Comparison of ENCODE assay signal across 19 cellular contexts in the genomic region with DNA sequence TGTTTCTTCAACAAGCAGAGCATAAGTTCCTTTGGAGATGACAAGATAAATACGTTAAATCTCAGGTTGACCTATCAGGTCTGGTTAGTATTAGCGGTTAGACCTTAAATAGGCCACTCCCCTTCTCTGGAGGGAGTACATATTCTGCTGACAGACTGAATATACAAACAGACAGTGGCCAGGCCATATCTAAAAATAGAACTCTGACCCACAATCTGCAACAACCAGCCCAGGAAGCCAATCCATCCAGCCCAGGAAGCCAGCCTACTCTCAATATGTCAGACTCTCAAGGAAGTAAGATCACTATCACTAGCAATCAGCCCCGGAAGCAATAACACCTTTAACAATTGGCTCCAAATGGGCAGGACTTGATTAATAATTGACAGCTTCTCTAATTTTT. TPM values are rescaled to one million over a fixed set of nuclear protein-coding genes. Genes with fewer than 3 reads are reported as not detected.
DNase-seq lines count a peak whose midpoint lies in the region; ATAC-seq, FAIRE-seq and TF ChIP-seq lines count a peak whose summit lies in the region.
"Had no signal": no experiment of that assay in that cellular context is flagged by ENCODE, and none has a peak within 500 bp of the region (broad histone marks: within the 10 kb centered on the region; RNA-seq: fewer than 3 reads in every experiment).

No MANE protein-coding gene starts in this region.

- FAIRE-seq in HepG2 (lab: Jason Lieb, UNC), result no peak

- TF ChIP-seq EP300 in HepG2 (IDR thresholded peaks at IDR 0.05; ENCODE audit: low read depth in 2 of 2, low read length in 2 of 2) (no peak), HepG2 (CRISPR knock-in tag; IDR thresholded peaks at IDR 0.05; ENCODE audit: borderline replicate concordance) (no peak)

- no peak overlapping the region for H3K9ac ChIP-seq in HepG2 (ENCODE audit: insufficient read depth, low read depth, low read length)

- 33% methylated on average over 3 of the region's 3 CpGs for WGBS in HepG2 (ENCODE audit: low lambda C conversion rate)
- 84% methylated on average over 2 of the region's 3 CpGs for WGBS in right lobe of liver (ENCODE audit: insufficient coverage, low coverage, low lambda C conversion rate, missing lambda C conversion rate)

- ATAC-seq in HepG2, result no peak
- no peak for ATAC-seq in right lobe of liver
- ATAC-seq in GM21529 (IDR thresholded peaks at IDR 0.05; ENCODE audit: unreplicated experiment), result no peak

- H3K27me3 Mint-ChIP-seq in endothelial cell (ENCODE audit: unreplicated experiment), result peaks cover 2% of the 10 kb centered on the region
- peaks cover 30% of the 10 kb centered on the region for H3K27me3 Mint-ChIP-seq in mesothelial cell of epicardium (ENCODE audit: low read depth)

- H3K36me3 Mint-ChIP-seq in endothelial cell (ENCODE audit: low read depth, unreplicated experiment), result peaks cover 3% of the 10 kb centered on the region
- H3K36me3 Mint-ChIP-seq in mesothelial cell of epicardium, result peaks cover 1% of the 10 kb centered on the region

- H4K20me1 ChIP-seq in HepG2 (ENCODE audit: insufficient read depth, low read length), result no peaks in the 10 kb centered on the region

- TF ChIP-seq CTCF in HepG2 (CRISPR knock-in tag; IDR thresholded peaks at IDR 0.05) (no peak), right lobe of liver (IDR thresholded peaks at IDR 0.05) (no peak), endothelial cell (IDR thresholded peaks at IDR 0.05; ENCODE audit: unreplicated experiment) (no peak), mesothelial cell of epicardium (IDR thresholded peaks at IDR 0.05; ENCODE audit: unreplicated experiment) (no peak)

- H3K4me1 ChIP-seq in HepG2 (ENCODE audit: insufficient read depth, low read length) (no peaks in the 10 kb centered on the region), right lobe of liver (no peaks in the 10 kb centered on the region)
- H3K4me1 ChIP-seq: SJCRH30 had no signal

- no peaks in the 10 kb centered on the region for H3K27me3 ChIP-seq in HepG2 (ENCODE audit: control insufficient read depth in 1 of 2, insufficient read depth in 2 of 2, low read length in 2 of 2)
- no peaks in the 10 kb centered on the region for H3K27me3 ChIP-seq in right lobe of liver
- H3K27me3 ChIP-seq: MG63, SJCRH30 had no signal

- peak overlapping the region; percentile 41 for H3K27ac Mint-ChIP-seq in endothelial cell (ENCODE audit: unreplicated experiment)
- no peak overlapping the region for H3K27ac Mint-ChIP-seq in mesothelial cell of epicardium

- TF ChIP-seq RAD21 in HepG2 (CRISPR knock-in tag; IDR thresholded peaks at IDR 0.05), result no peak

- H3K4me3 Mint-ChIP-seq in endothelial cell (ENCODE audit: unreplicated experiment) (no peak overlapping the region), mesothelial cell of epicardium (no peak overlapping the region)

- no peak overlapping the region for H2AFZ ChIP-seq in HepG2 (ENCODE audit: low read length)

- no peak overlapping the region for H3K27ac ChIP-seq in HepG2 (ENCODE audit: extremely low read length, insufficient read depth, low read length)
- H3K27ac ChIP-seq in right lobe of liver, result no peak overlapping the region
- H3K27ac ChIP-seq: SJCRH30 had no signal

- intact Hi-C loops in HepG2 (cut with micrococcal nuclease; ENCODE audit: unreplicated experiment) (no loop called here), right lobe of liver (cut with DNase I) (no loop called here)

- peaks cover 2% of the 10 kb centered on the region; the same call in 1 of the 2 replicates for H3K9me3 ChIP-seq in HepG2 (ENCODE audit: low read length)
- no peaks in the 10 kb centered on the region for H3K9me3 ChIP-seq in right lobe of liver
- H3K9me3 ChIP-seq: SJCRH30 had no signal

- DNase-seq in HepG2 (ENCODE audit: low spot score) (no peak), right lobe of liver (no peak), endothelial cell (ENCODE audit: low spot score) (no peak), mucosa of gallbladder (ENCODE audit: low spot score) (peak; percentile 12), mesothelial cell of epicardium (ENCODE audit: low spot score in 2 of 2, unreplicated experiment in 2 of 2) (no peak), NCI-H226 (no peak)
- DNase-seq: C1 segment of cervical spinal cord, DMS 273 treated with DMSO at 0.1 percent for 48 hours, GOT3, MG63, NCI-H1092 treated with DMSO at 0.1 percent for 48 hours, NCI-H1694, NCI-H2227 treated with DMSO at 0.1 percent for 48 hours, NCI-H526 treated with DMSO at 0.1 percent for 48 hours, SJCRH30 had no signal

- no peak overlapping the region for H3K4me2 ChIP-seq in HepG2 (ENCODE audit: low read depth, low read length)

- no peaks in the 10 kb centered on the region for H3K4me1 Mint-ChIP-seq in endothelial cell (ENCODE audit: unreplicated experiment)
- H3K4me1 Mint-ChIP-seq in mesothelial cell of epicardium, result no peaks in the 10 kb centered on the region

- H3K36me3 ChIP-seq in HepG2 (replicated peaks in 1 of 2; ENCODE audit: control insufficient read depth in 1 of 2, insufficient read depth in 2 of 2, low read length in 2 of 2) (no peaks in the 10 kb centered on the region), right lobe of liver (no peaks in the 10 kb centered on the region)
- H3K36me3 ChIP-seq: MG63, SJCRH30 had no signal

- TF ChIP-seq POLR2A in HepG2 (IDR thresholded peaks at IDR 0.05; ENCODE audit: insufficient read depth in 1 of 2, low read depth in 2 of 2, low read length in 2 of 2), result no peak
- no peak for TF ChIP-seq POLR2A in right lobe of liver (IDR thresholded peaks at IDR 0.05)

- no TSS peak for BruUV-seq in HepG2 (replicated peaks; lab: Mats Ljungman, UMichigan)

- H3K79me2 ChIP-seq in HepG2 (ENCODE audit: insufficient read depth, low read length), result no peaks in the 10 kb centered on the region

- POLR2A ChIA-PET in HepG2 (lab: Yijun Ruan, JAX), result no interaction called here

- in situ Hi-C loops in HepG2 (cut with HindIII; ENCODE audit: extremely low pct_ligation_motif_present, low pct_unique_long_range_greater_than_20kb), result no loop called here

- CTCF ChIA-PET in HepG2 (lab: Yijun Ruan, JAX; ENCODE audit: low intra/inter-chr PET ratio, low total read pairs), result no interaction called here

- peaks cover 4% of the 10 kb centered on the region for H3K9me3 Mint-ChIP-seq in endothelial cell (ENCODE audit: unreplicated experiment)
- H3K9me3 Mint-ChIP-seq in mesothelial cell of epicardium, result peaks cover 22% of the 10 kb centered on the region

- H3K4me3 ChIP-seq in HepG2 (replicated peaks in 1 of 3; ENCODE audit: insufficient read depth in 1 of 3, low read depth in 2 of 3, low read length in 3 of 3), result no peak overlapping the region
- H3K4me3 ChIP-seq in right lobe of liver, result no peak overlapping the region
- H3K4me3 ChIP-seq: MG63, SJCRH30 had no signal

RNA-seq across cellular contexts. Expression of a gene that starts 6.7 kb away (rescaled TPM):
- not detected in 2 replicates for total RNA-seq in HepG2 (2016; rRNA removed; fragmentation: Illumina TruSeq; extraction: Trizol)
- not detected in 2 replicates for total RNA-seq in HepG2 (2016; cell fraction: cytosol; rRNA removed; fragmentation: Illumina TruSeq; extraction: Trizol; ENCODE audit: low read depth)
- not detected in 2 replicates for total RNA-seq in HepG2 (2016; cell fraction: insoluble cytoplasmic fraction; rRNA removed; fragmentation: Illumina TruSeq; extraction: Trizol)
- not detected in 2 replicates for total RNA-seq in HepG2 (2016; cell fraction: membrane; rRNA removed; fragmentation: Illumina TruSeq; extraction: Trizol)
- total RNA-seq in HepG2 (2016; cell fraction: nucleus; rRNA removed; fragmentation: Illumina TruSeq; extraction: Trizol), result not detected in 2 replicates
- 0.05 TPM in 1 of 2 replicates, not detected in the other for polyA plus RNA-seq in HepG2 (2011; rRNA removed)
- not detected in 2 replicates for polyA plus RNA-seq in HepG2 (2011; cell fraction: cytosol; rRNA removed)
- polyA plus RNA-seq in HepG2 (2011; cell fraction: nucleus; rRNA removed), result not detected in 2 replicates
- not detected in 2 replicates for polyA plus RNA-seq in HepG2 (2012)
- not detected in 2 replicates for polyA plus RNA-seq in HepG2 (2016; cell fraction: cytosol; fragmentation: Illumina TruSeq; extraction: Trizol; ENCODE audit: low read depth)
- polyA plus RNA-seq in HepG2 (2016; cell fraction: insoluble cytoplasmic fraction; fragmentation: Illumina TruSeq; extraction: Trizol; ENCODE audit: low read depth), result not detected in 2 replicates
- polyA plus RNA-seq in HepG2 (2016; cell fraction: membrane; fragmentation: Illumina TruSeq; extraction: Trizol; ENCODE audit: low read depth), result not detected in 2 replicates
- not detected in 2 replicates for polyA plus RNA-seq in HepG2 (2016; cell fraction: nucleus; fragmentation: Illumina TruSeq; extraction: Trizol; ENCODE audit: insufficient read depth, low read depth)
- polyA minus RNA-seq in HepG2 (2011; rRNA and poly(A)+ RNA removed; ENCODE audit: low replicate concordance), result not detected in 2 replicates
- not detected in 2 replicates for polyA minus RNA-seq in HepG2 (2011; cell fraction: cytosol; rRNA and poly(A)+ RNA removed)
- polyA minus RNA-seq in HepG2 (2011; cell fraction: nucleus; rRNA and poly(A)+ RNA removed), result not detected in 2 replicates
- total RNA-seq in right lobe of liver, result not detected
- total RNA-seq in endothelial cell (ENCODE audit: unreplicated experiment), result not detected
- not detected for total RNA-seq in mucosa of gallbladder
- total RNA-seq in mesothelial cell of epicardium, result not detected in 3 replicates
- total RNA-seq: A673, Daoy, RPMI7951, SJCRH30 had no signal

RNA-seq across cellular contexts. Expression of a gene that starts 25.1 kb away (rescaled TPM):
- total RNA-seq in HepG2 (2016; rRNA removed; fragmentation: Illumina TruSeq; extraction: Trizol), result not detected in 2 replicates
- total RNA-seq in HepG2 (2016; cell fraction: cytosol; rRNA removed; fragmentation: Illumina TruSeq; extraction: Trizol; ENCODE audit: low read depth), result not detected in 2 replicates
- not detected in 2 replicates for total RNA-seq in HepG2 (2016; cell fraction: insoluble cytoplasmic fraction; rRNA removed; fragmentation: Illumina TruSeq; extraction: Trizol)
- total RNA-seq in HepG2 (2016; cell fraction: membrane; rRNA removed; fragmentation: Illumina TruSeq; extraction: Trizol), result not detected in 2 replicates
- not detected in 2 replicates for total RNA-seq in HepG2 (2016; cell fraction: nucleus; rRNA removed; fragmentation: Illumina TruSeq; extraction: Trizol)
- polyA plus RNA-seq in HepG2 (2011; rRNA removed), result not detected in 2 replicates
- polyA plus RNA-seq in HepG2 (2011; cell fraction: cytosol; rRNA removed), result not detected in 2 replicates
- polyA plus RNA-seq in HepG2 (2011; cell fraction: nucleus; rRNA removed), result not detected in 2 replicates
- polyA plus RNA-seq in HepG2 (2012), result not detected in 2 replicates
- polyA plus RNA-seq in HepG2 (2016; cell fraction: cytosol; fragmentation: Illumina TruSeq; extraction: Trizol; ENCODE audit: low read depth), result not detected in 2 replicates
- not detected in 2 replicates for polyA plus RNA-seq in HepG2 (2016; cell fraction: insoluble cytoplasmic fraction; fragmentation: Illumina TruSeq; extraction: Trizol; ENCODE audit: low read depth)
- not detected in 2 replicates for polyA plus RNA-seq in HepG2 (2016; cell fraction: membrane; fragmentation: Illumina TruSeq; extraction: Trizol; ENCODE audit: low read depth)
- not detected in 2 replicates for polyA plus RNA-seq in HepG2 (2016; cell fraction: nucleus; fragmentation: Illumina TruSeq; extraction: Trizol; ENCODE audit: insufficient read depth, low read depth)
- 0.12 TPM in 1 of 2 replicates, not detected in the other for polyA minus RNA-seq in HepG2 (2011; rRNA and poly(A)+ RNA removed; ENCODE audit: low replicate concordance)
- polyA minus RNA-seq in HepG2 (2011; cell fraction: cytosol; rRNA and poly(A)+ RNA removed), result not detected in 2 replicates
- polyA minus RNA-seq in HepG2 (2011; cell fraction: nucleus; rRNA and poly(A)+ RNA removed), result not detected in 2 replicates
- not detected for total RNA-seq in right lobe of liver
- total RNA-seq in endothelial cell (ENCODE audit: unreplicated experiment), result not detected
- total RNA-seq in mucosa of gallbladder, result not detected
- total RNA-seq in mesothelial cell of epicardium, result not detected in 3 replicates
- total RNA-seq: A673, SJCRH30 had no signal

RNA-seq across cellular contexts. Expression of a gene that starts 49.6 kb away (rescaled TPM):
- total RNA-seq in HepG2 (2016; rRNA removed; fragmentation: Illumina TruSeq; extraction: Trizol), result not detected in 2 replicates
- total RNA-seq in HepG2 (2016; cell fraction: cytosol; rRNA removed; fragmentation: Illumina TruSeq; extraction: Trizol; ENCODE audit: low read depth), result not detected in 2 replicates
- total RNA-seq in HepG2 (2016; cell fraction: insoluble cytoplasmic fraction; rRNA removed; fragmentation: Illumina TruSeq; extraction: Trizol), result not detected in 2 replicates
- total RNA-seq in HepG2 (2016; cell fraction: membrane; rRNA removed; fragmentation: Illumina TruSeq; extraction: Trizol), result not detected in 2 replicates
- total RNA-seq in HepG2 (2016; cell fraction: nucleus; rRNA removed; fragmentation: Illumina TruSeq; extraction: Trizol), result not detected in 2 replicates
- polyA plus RNA-seq in HepG2 (2011; rRNA removed), result 0.47 TPM in 1 of 2 replicates, not detected in the other
- 0.10 TPM in 1 of 2 replicates, not detected in the other for polyA plus RNA-seq in HepG2 (2011; cell fraction: cytosol; rRNA removed)
- polyA plus RNA-seq in HepG2 (2011; cell fraction: nucleus; rRNA removed), result 0.10 TPM in 1 of 2 replicates, not detected in the other
- polyA plus RNA-seq in HepG2 (2012), result not detected in 2 replicates
- polyA plus RNA-seq in HepG2 (2016; cell fraction: cytosol; fragmentation: Illumina TruSeq; extraction: Trizol; ENCODE audit: low read depth), result not detected in 2 replicates
- polyA plus RNA-seq in HepG2 (2016; cell fraction: insoluble cytoplasmic fraction; fragmentation: Illumina TruSeq; extraction: Trizol; ENCODE audit: low read depth), result not detected in 2 replicates
- polyA plus RNA-seq in HepG2 (2016; cell fraction: membrane; fragmentation: Illumina TruSeq; extraction: Trizol; ENCODE audit: low read depth), result not detected in 2 replicates
- polyA plus RNA-seq in HepG2 (2016; cell fraction: nucleus; fragmentation: Illumina TruSeq; extraction: Trizol; ENCODE audit: insufficient read depth, low read depth), result not detected in 2 replicates
- polyA minus RNA-seq in HepG2 (2011; rRNA and poly(A)+ RNA removed; ENCODE audit: low replicate concordance), result 3.1 TPM in 1 of 2 replicates, not detected in the other
- polyA minus RNA-seq in HepG2 (2011; cell fraction: cytosol; rRNA and poly(A)+ RNA removed), result not detected in 2 replicates
- not detected in 2 replicates for polyA minus RNA-seq in HepG2 (2011; cell fraction: nucleus; rRNA and poly(A)+ RNA removed)
- total RNA-seq in right lobe of liver, result 1 to 10 TPM in 5 of 6 experiments, under 1 TPM in 1; 0.80 to 3.2 (median 1.4) TPM
- 8.4 TPM for total RNA-seq in endothelial cell (ENCODE audit: unreplicated experiment)
- total RNA-seq in mucosa of gallbladder, result 8.0 TPM
- total RNA-seq in mesothelial cell of epicardium, result not detected in 3 replicates
- total RNA-seq: A673, SJCRH30 had no signal
